8 cellular contexts compared by ENCODE assay signal in genomic region chr1:145956776-145957442, GRCh38. TPM values are rescaled to one million over a fixed set of nuclear protein-coding genes. Genes with fewer than 3 reads are reported as not detected.
A peak's percentile ranks its signal among the peaks of the same experiment; 100 is the strongest.
DNase-seq lines count a peak whose midpoint lies in the region; ATAC-seq and TF ChIP-seq lines count a peak whose summit lies in the region.

No MANE protein-coding gene starts in this region.

- H2AFZ ChIP-seq in smooth muscle cell (ENCODE audit: low read depth), result peak overlapping the region; percentile 28

- H3K9ac ChIP-seq in smooth muscle cell (ENCODE audit: low read depth), result peak overlapping the region; percentile 76

- ATAC-seq in GM21786 (IDR thresholded peaks at IDR 0.05; ENCODE audit: unreplicated experiment), result no peak
- no peak for ATAC-seq in HG02623 (IDR thresholded peaks at IDR 0.05; ENCODE audit: unreplicated experiment)

- H3K27ac ChIP-seq in adrenal gland, result peak overlapping the region; percentile 84 to 100 (median 92)
- H3K27ac ChIP-seq in smooth muscle cell (ENCODE audit: low read depth), result peak overlapping the region; percentile 80

- no peaks in the 10 kb centered on the region for H3K9me3 Mint-ChIP-seq in activated T-cell treated with anti-CD3 and anti-CD28 coated beads, Interleukin-2, amount 50 U/mL, for 24 hours

- DNase-seq in activated T-cell treated with anti-CD3 and anti-CD28 coated beads, Interleukin-2, amount 50 U/mL, for 24 hours, result no peak
- no peak for DNase-seq in activated T-cell treated with anti-CD3 and anti-CD28 coated beads, Interleukin-2, amount 50 U/mL, for 48 hours
- DNase-seq in adrenal gland, result peak; percentile 59 to 85 (median 77)
- no peak for DNase-seq in smooth muscle cell (lab: John Stamatoyannopoulos, UW; ENCODE audit: unreplicated experiment)
- DNase-seq in amniotic stem cell (lab: John Stamatoyannopoulos, UW), result no peak

- intact Hi-C loops in adrenal gland (cut with DNase I), result no loop called here

- H3K4me3 ChIP-seq in adrenal gland, result peak overlapping the region in 3 of 4 donors; percentile 36 to 95 (median 39)
- peak overlapping the region; percentile 65 for H3K4me3 ChIP-seq in iPS-18c (ENCODE audit: insufficient read depth, low read depth, low read length)
- H3K4me3 ChIP-seq in smooth muscle cell, result peak overlapping the region; percentile 74

- no peaks in the 10 kb centered on the region for H3K9me3 ChIP-seq in adrenal gland (replicated peaks in 1 of 3)
- H3K9me3 ChIP-seq in iPS-18c (ENCODE audit: control insufficient read depth, insufficient read depth, low read length), result no peaks in the 10 kb centered on the region
- H3K9me3 ChIP-seq in smooth muscle cell (replicated peaks; ENCODE audit: low read depth), result no peaks in the 10 kb centered on the region

- H4K20me1 ChIP-seq in smooth muscle cell (ENCODE audit: low read depth), result peaks cover 27% of the 10 kb centered on the region

- TF ChIP-seq POLR2A in adrenal gland (IDR thresholded peaks at IDR 0.05), result no peak

- H3K4me1 ChIP-seq in adrenal gland (replicated peaks in 1 of 2), result peaks cover 43 to 54% of the 10 kb centered on the region in 2 donors
- H3K4me1 ChIP-seq in smooth muscle cell (ENCODE audit: low read depth), result peaks cover 19% of the 10 kb centered on the region

- H3K36me3 Mint-ChIP-seq in activated T-cell treated with anti-CD3 and anti-CD28 coated beads, Interleukin-2, amount 50 U/mL, for 24 hours (ENCODE audit: low read depth), result peaks cover 38% of the 10 kb centered on the region

- no peaks in the 10 kb centered on the region for H3K27me3 Mint-ChIP-seq in activated T-cell treated with anti-CD3 and anti-CD28 coated beads, Interleukin-2, amount 50 U/mL, for 24 hours

- H3K27me3 ChIP-seq in adrenal gland (no peaks in the 10 kb centered on the region), smooth muscle cell (ENCODE audit: low read depth) (no peaks in the 10 kb centered on the region)

- TF ChIP-seq CTCF in adrenal gland (IDR thresholded peaks at IDR 0.05) (peak in 1 of 6 experiments; percentile 6), smooth muscle cell (IDR thresholded peaks at IDR 0.05; ENCODE audit: borderline replicate concordance, insufficient read depth, poor library complexity, severe bottlenecking) (no peak)

- H3K27ac Mint-ChIP-seq in activated T-cell treated with anti-CD3 and anti-CD28 coated beads, Interleukin-2, amount 50 U/mL, for 24 hours, result peak overlapping the region; percentile 80

- H3K4me1 Mint-ChIP-seq in activated T-cell treated with anti-CD3 and anti-CD28 coated beads, Interleukin-2, amount 50 U/mL, for 24 hours (ENCODE audit: low read depth), result peaks cover 77% of the 10 kb centered on the region

- no peaks in the 10 kb centered on the region for H3F3A ChIP-seq in smooth muscle cell (ENCODE audit: low read depth)

- H3K4me2 ChIP-seq in smooth muscle cell, result peak overlapping the region; percentile 90

- WGBS in adrenal gland, 4 donors, result 0 to 1% (median 0%) methylated on average over 3 of the region's 3 CpGs
- WGBS in smooth muscle cell (ENCODE audit: low lambda C conversion rate), result 53% methylated on average over 3 of the region's 3 CpGs

- peak overlapping the region; percentile 81 for H3K4me3 Mint-ChIP-seq in activated T-cell treated with anti-CD3 and anti-CD28 coated beads, Interleukin-2, amount 50 U/mL, for 24 hours

- H3K79me2 ChIP-seq in smooth muscle cell (ENCODE audit: low read depth), result peaks cover 53% of the 10 kb centered on the region

- H3K36me3 ChIP-seq in adrenal gland (replicated peaks in 1 of 2) (no peaks in the 10 kb centered on the region), smooth muscle cell (ENCODE audit: low read depth) (no peaks in the 10 kb centered on the region)

RNA-seq across cellular contexts. Expression of gene LIX1L, which starts 0.9 kb away (rescaled TPM):
- total RNA-seq in adrenal gland (10 to 100 TPM; 31.5 to 61.2 (median 45.3) TPM), smooth muscle cell (23.2 and 32.7 TPM in 2 replicates)
- polyA plus RNA-seq in adrenal gland (10 to 100 TPM in 2 of 3 donors, 1 to 10 TPM in 1; 9.6 to 27.5 (median 10.4) TPM), smooth muscle cell (26.2 and 31.1 TPM in 2 replicates)

RNA-seq across cellular contexts. Expression of gene ANKRD34A, which starts 7.5 kb away (rescaled TPM):
- total RNA-seq in adrenal gland (1 to 10 TPM in 4 of 8 donors, under 1 TPM in 4; 0.24 to 2.5 (median 1.0) TPM), smooth muscle cell (0.36 and 0.49 TPM in 2 replicates)
- polyA plus RNA-seq in adrenal gland (1 to 10 TPM in 2 of 3 donors, under 1 TPM in 1; 0.59 to 1.0 (median 1.0) TPM), smooth muscle cell (1.3 and 2.4 TPM in 2 replicates)

RNA-seq across cellular contexts. Expression of gene POLR3GL, which starts 7.6 kb away (rescaled TPM):
- total RNA-seq in adrenal gland (10 to 100 TPM; 18.4 to 35.2 (median 29.4) TPM), smooth muscle cell (17.7 and 22.2 TPM in 2 replicates)
- polyA plus RNA-seq in adrenal gland (10 to 100 TPM; 36.0 to 48.7 (median 44.9) TPM), smooth muscle cell (26.4 and 33.6 TPM in 2 replicates)

RNA-seq across cellular contexts. Expression of gene RBM8A, which starts 29.6 kb away (rescaled TPM):
- total RNA-seq in adrenal gland, result 100 to 1,000 TPM in 5 of 8 donors, 10 to 100 TPM in 3; 68.9 to 171 (median 111) TPM
- polyA plus RNA-seq in adrenal gland, result 100 to 1,000 TPM in 2 of 3 donors, 10 to 100 TPM in 1; 61.5 to 223 (median 102) TPM
- 143 and 144 TPM in 2 replicates for total RNA-seq in smooth muscle cell
- polyA plus RNA-seq in smooth muscle cell, result 195 and 211 TPM in 2 replicates

RNA-seq across cellular contexts. Expression of gene PEX11B, which starts 38.4 kb away (rescaled TPM):
- total RNA-seq in adrenal gland (10 to 100 TPM; 24.8 to 44.4 (median 32.4) TPM), smooth muscle cell (22.8 and 34.3 TPM in 2 replicates)
- polyA plus RNA-seq in adrenal gland (10 to 100 TPM; 21.2 to 52.9 (median 25.8) TPM), smooth muscle cell (23.6 and 28.5 TPM in 2 replicates)

Comparison
In these comparisons a context has a peak if more than half of its experiments do, and no peak if none do; other contexts are left out.
1. DNase-seq: peak in adrenal gland (7 of 7); none in activated T-cell treated with anti-CD3 and anti-CD28 coated beads, Interleukin-2, amount 50 U/mL, for 24 hours (single experiment), activated T-cell treated with anti-CD3 and anti-CD28 coated beads, Interleukin-2, amount 50 U/mL, for 48 hours (0 of 2), smooth muscle cell (single experiment) and amniotic stem cell (single experiment).
2. Peak in every context shown above with its lines, with median percentiles within 50 percentile points of each other: H3K4me3 ChIP-seq.